In the genomic region with DNA sequence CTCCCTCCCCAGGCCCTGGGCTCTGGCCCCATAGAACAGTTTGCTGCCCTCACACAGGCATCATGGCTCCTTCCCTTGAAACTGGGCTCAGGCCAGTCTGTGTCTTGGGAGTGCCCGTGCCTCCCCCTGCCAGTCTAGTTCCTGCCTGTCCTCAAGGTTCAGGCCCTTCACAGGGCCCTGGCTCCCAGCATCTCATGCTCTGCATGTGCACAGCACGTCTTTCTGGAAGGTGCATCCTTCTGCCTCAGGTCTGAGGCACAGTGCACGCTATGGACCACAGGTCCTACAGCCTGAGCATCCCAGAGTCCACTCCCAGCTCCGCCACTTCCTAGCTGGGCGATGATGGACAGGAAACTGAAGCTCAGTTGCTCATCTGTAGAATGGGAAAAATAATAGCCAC, we compare ENCODE assay signal across 14 cellular contexts. TPM values are rescaled to one million over a fixed set of nuclear protein-coding genes. Genes with fewer than 3 reads are reported as not detected.
DNase-seq lines count a peak whose midpoint lies in the region; ATAC-seq, FAIRE-seq and TF ChIP-seq lines count a peak whose summit lies in the region.
"Had no signal": no experiment of that assay in that cellular context is flagged by ENCODE, and none has a peak within 500 bp of the region (broad histone marks: within the 10 kb centered on the region; RNA-seq: fewer than 3 reads in every experiment).

No MANE protein-coding gene starts in this region.

- no peak for FAIRE-seq in H54 (lab: Jason Lieb, UNC)

- H3K9ac ChIP-seq in GM23248 (no peak overlapping the region), SK-N-SH (no peak overlapping the region)
- H3K9ac ChIP-seq: KMS-11 had no signal

- TF ChIP-seq POLR2A in stomach (IDR thresholded peaks at IDR 0.05) (no peak), H54 (IDR thresholded peaks at IDR 0.05; ENCODE audit: low read depth, low read length) (no peak)

- TF ChIP-seq EP300 in SK-N-SH (IDR thresholded peaks at IDR 0.05; ENCODE audit: borderline replicate concordance in 1 of 2, low read depth in 1 of 2, low read length in 1 of 2) = no peak
- TF ChIP-seq EP300 in stomach (IDR thresholded peaks at IDR 0.05) = no peak

- H3K27me3 ChIP-seq in GM23248 (replicated peaks; ENCODE audit: insufficient read depth) = no peaks in the 10 kb centered on the region
- no peaks in the 10 kb centered on the region for H3K27me3 ChIP-seq in SK-N-SH (ENCODE audit: insufficient read depth)
- no peaks in the 10 kb centered on the region for H3K27me3 ChIP-seq in lower lobe of right lung (ENCODE audit: low read depth)
- H3K27me3 ChIP-seq in stomach = no peaks in the 10 kb centered on the region

- H2AFZ ChIP-seq in GM23248 (no peak overlapping the region), SK-N-SH (ENCODE audit: low read depth) (no peak overlapping the region)

- no peak overlapping the region for H3K4me2 ChIP-seq in GM23248 (ENCODE audit: unreplicated experiment)
- no peak overlapping the region for H3K4me2 ChIP-seq in SK-N-SH
- H3K4me2 ChIP-seq: KMS-11 had no signal

- H3K9me3 ChIP-seq in GM23248 (ENCODE audit: low read depth) (no peaks in the 10 kb centered on the region), SK-N-SH (no peaks in the 10 kb centered on the region), lower lobe of right lung (no peaks in the 10 kb centered on the region), stomach (no peaks in the 10 kb centered on the region)

- in situ Hi-C loops in GM23248 (cut with MboI) = no loop called here

- CTCF ChIA-PET in SK-N-SH (lab: Yijun Ruan, JAX) = interaction anchor here (0.8 to 1.3 kb wide), 3 partner anchors 16 to 202 kb away, joined by 3 to 4 read pairs (median 4); no protein-coding TSS in a partner anchor

- 87 to 88% methylated on average over 5 of the region's 5 CpGs for WGBS in GM23248 (ENCODE audit: low coverage in 1 of 2, low lambda C conversion rate in 2 of 2, missing lambda C conversion rate in 2 of 2), 2 experiments
- 97% methylated on average over 5 of the region's 5 CpGs for WGBS in SK-N-SH (ENCODE audit: low lambda C conversion rate)
- WGBS in stomach, 5 donors = 84 to 97% (median 93%) methylated on average over 5 of the region's 5 CpGs

- no peak for TF ChIP-seq RAD21 in SK-N-SH (IDR thresholded peaks at IDR 0.05; ENCODE audit: low read length)

- POLR2A ChIA-PET in SK-N-SH (lab: Yijun Ruan, JAX) = interaction anchor here (1.1 to 3.7 kb wide), 4 partner anchors 8 to 34 kb away, joined by 5 to 79 read pairs (median 14); partner anchors contain the start of gene FOSL2

- DNase-seq in GM23248 (peak; percentile 20), SK-N-SH (no peak), lower lobe of right lung (no peak), stomach (no peak), H54 (ENCODE audit: insufficient read length, low spot score) (no peak), dedifferentiated amniotic fluid mesenchymal stem cell (ENCODE audit: extremely low spot score) (no peak)
- DNase-seq: activated CD8-positive, alpha-beta memory T cell treated with anti-CD3 and anti-CD28 coated beads, Interleukin-2, amount 50 U/mL, for 4 hours; cerebellar nuclear complex; NCI-H2029; occipital lobe; stimulated activated CD4-positive, alpha-beta T cell treated with anti-CD3 and anti-CD28 coated beads, Interleukin-1b, Interleukin-23, amount 100 ng/mL, for 48 hours had no signal

- H3K36me3 ChIP-seq in GM23248 (ENCODE audit: low read depth) = no peaks in the 10 kb centered on the region
- H3K36me3 ChIP-seq in SK-N-SH (replicated peaks in 1 of 2; ENCODE audit: control insufficient read depth in 1 of 2, insufficient read depth in 2 of 2, low read length in 1 of 2) = no peaks in the 10 kb centered on the region
- no peaks in the 10 kb centered on the region for H3K36me3 ChIP-seq in lower lobe of right lung
- H3K36me3 ChIP-seq in stomach = no peaks in the 10 kb centered on the region

- intact Hi-C loops in lower lobe of right lung (cut with DNase I) = no loop called here
- intact Hi-C loops in stomach (cut with DNase I; ENCODE audit: low total_unique reads) = no loop called here

- H3F3A ChIP-seq in GM23248 (ENCODE audit: insufficient read depth) = no peaks in the 10 kb centered on the region
- H3F3A ChIP-seq in SK-N-SH (replicated peaks; ENCODE audit: insufficient read depth) = peaks cover 5% of the 10 kb centered on the region

- H3K79me2 ChIP-seq in GM23248 (ENCODE audit: insufficient read depth) (no peaks in the 10 kb centered on the region), SK-N-SH (ENCODE audit: insufficient read depth) (no peaks in the 10 kb centered on the region)

- no peak for ATAC-seq in lower lobe of right lung
- no peak for ATAC-seq in HG03135 (IDR thresholded peaks at IDR 0.05; ENCODE audit: unreplicated experiment)
- no peak for ATAC-seq in GM21526 (IDR thresholded peaks at IDR 0.05; ENCODE audit: low FRiP score, unreplicated experiment)

- H3K9me2 ChIP-seq in GM23248 (ENCODE audit: insufficient read depth) (no peaks in the 10 kb centered on the region), SK-N-SH (no peaks in the 10 kb centered on the region)

- H4K20me1 ChIP-seq in GM23248 (ENCODE audit: insufficient read depth) (no peaks in the 10 kb centered on the region), SK-N-SH (ENCODE audit: insufficient read depth) (no peaks in the 10 kb centered on the region)

- TF ChIP-seq CTCF in SK-N-SH (IDR thresholded peaks at IDR 0.05) (no peak), lower lobe of right lung (IDR thresholded peaks at IDR 0.05) (no peak), stomach (IDR thresholded peaks at IDR 0.05) (no peak)

- no peak overlapping the region for H3K27ac ChIP-seq in GM23248
- H3K27ac ChIP-seq in SK-N-SH (ENCODE audit: low read depth in 2 of 2, low read length in 1 of 2) = peak overlapping the region in 1 of 2 experiments; percentile 97; a peak in 2 of 4 replicates
- H3K27ac ChIP-seq in lower lobe of right lung = peak overlapping the region; percentile 69
- peak overlapping the region; percentile 33 to 87 (median 82) for H3K27ac ChIP-seq in stomach
- H3K27ac ChIP-seq: KMS-11 had no signal

- H3K4me3 ChIP-seq in GM23248 (no peak overlapping the region), SK-N-SH (ENCODE audit: low read depth in 2 of 2, low read length in 1 of 2) (no peak overlapping the region), lower lobe of right lung (no peak overlapping the region), stomach (no peak overlapping the region)

- H3K4me1 ChIP-seq in GM23248 (ENCODE audit: insufficient read depth) (peaks cover 7% of the 10 kb centered on the region; the same call in 1 of the 2 replicates), SK-N-SH (ENCODE audit: control insufficient read depth in 1 of 2, insufficient read depth in 2 of 2, low read depth in 1 of 2, low read length in 1 of 2) (peaks cover 13 to 37% of the 10 kb centered on the region in 2 experiments; a peak in 3 of 4 replicates), lower lobe of right lung (peaks cover 43% of the 10 kb centered on the region), stomach (peaks cover 34 to 60% (median 48%) of the 10 kb centered on the region in 4 donors)

TF ChIP-seq in SK-N-SH, 30 proteins besides CTCF, POLR2A, EP300 and RAD21:
- TF ChIP-seq, protein P1, sequence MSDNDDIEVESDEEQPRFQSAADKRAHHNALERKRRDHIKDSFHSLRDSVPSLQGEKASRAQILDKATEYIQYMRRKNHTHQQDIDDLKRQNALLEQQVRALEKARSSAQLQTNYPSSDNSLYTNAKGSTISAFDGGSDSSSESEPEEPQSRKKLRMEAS (IDR thresholded peaks at IDR 0.05; ENCODE audit: low read depth) = peak; percentile 80
- no peak for TF ChIP-seq NRF1 (IDR thresholded peaks at IDR 0.05; ENCODE audit: low read depth, low read length)

RNA-seq across cellular contexts. Expression of gene FOSL2, which starts 35.6 kb away (rescaled TPM):
- 78.0 and 83.5 TPM in 2 replicates for total RNA-seq in GM23248 (2014; rRNA removed; shearing (Covaris generic))
- 42.4 and 45.0 TPM in 2 replicates for polyA plus RNA-seq in GM23248 (2016; fragmentation: Nextera tagmentation; extraction: Ambion mirVana)
- 30.1 and 41.7 TPM in 2 replicates for polyA plus RNA-seq in SK-N-SH (2012; rRNA removed)
- 20.1 and 23.0 TPM in 2 replicates for polyA plus RNA-seq in SK-N-SH (2012; cell fraction: cytosol; rRNA removed)
- polyA plus RNA-seq in SK-N-SH (2012; cell fraction: nucleus; rRNA removed) = 50.5 and 72.9 TPM in 2 replicates
- total RNA-seq in lower lobe of right lung = 74.9 TPM
- total RNA-seq in stomach = 100 to 1,000 TPM in 3 of 5 donors, 10 to 100 TPM in 2; 50.1 to 227 (median 113) TPM
- 10 to 100 TPM; 24.4 to 40.8 (median 27.6) TPM for polyA plus RNA-seq in stomach
